In the genomic region with DNA sequence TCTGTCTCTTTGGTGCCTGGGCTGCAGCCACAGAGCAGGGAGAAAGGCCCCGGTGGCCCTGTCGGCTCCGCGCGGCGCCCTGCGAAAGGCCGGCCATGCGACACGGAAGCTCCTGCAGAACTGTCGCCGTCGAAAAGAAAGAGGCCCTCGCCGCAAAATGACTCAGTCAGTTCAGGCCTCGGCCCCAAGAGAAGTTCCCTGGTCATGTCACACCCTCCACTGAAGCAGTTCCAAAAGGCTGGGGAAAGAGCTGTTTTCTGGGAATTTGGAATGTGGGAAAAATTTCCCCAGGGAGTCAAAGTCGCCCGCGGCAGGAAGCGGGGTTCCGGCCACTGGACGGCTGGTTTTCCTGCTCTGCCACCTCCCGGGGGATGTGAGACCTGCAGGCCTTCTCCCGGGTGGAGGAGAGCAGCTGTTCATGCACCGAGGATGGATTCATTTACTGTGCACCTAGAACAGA, we compare ENCODE assay signal across 10 cellular contexts.
DNase-seq lines count a peak whose midpoint lies in the region; ATAC-seq, FAIRE-seq and TF ChIP-seq lines count a peak whose summit lies in the region.
"Had no signal": no experiment of that assay in that cellular context is flagged by ENCODE, and none has a peak within 500 bp of the region (broad histone marks: within the 10 kb centered on the region; RNA-seq: fewer than 3 reads in every experiment).

No MANE protein-coding gene starts in this region.

- H3K4me1 ChIP-seq in A549 (no peaks in the 10 kb centered on the region), mesendoderm (ENCODE audit: control insufficient read depth, low read depth, low read length) (no peaks in the 10 kb centered on the region)

- peaks cover 39% of the 10 kb centered on the region for H3K27me3 Mint-ChIP-seq in activated naive CD4-positive, alpha-beta T cell treated with anti-CD3 and anti-CD28 coated beads for 36 hours (ENCODE audit: low read depth)

- H3K4me1 Mint-ChIP-seq in activated naive CD4-positive, alpha-beta T cell treated with anti-CD3 and anti-CD28 coated beads for 36 hours (ENCODE audit: low read depth), result no peaks in the 10 kb centered on the region

- H2BK5ac ChIP-seq in mesendoderm (ENCODE audit: low read length), result no peak overlapping the region

- no peak for TF ChIP-seq EP300 in A549 (IDR thresholded peaks at IDR 0.05)

- H2AK5ac ChIP-seq in mesendoderm (ENCODE audit: low read length), result no peak overlapping the region

- intact Hi-C loops in activated naive CD4-positive, alpha-beta T cell treated with anti-CD3 and anti-CD28 coated beads for 36 hours (cut with micrococcal nuclease), result no loop called here

- ATAC-seq in A549, result peak in 1 of 2 experiments; percentile 81; a peak in 3 of 6 replicates

- no peaks in the 10 kb centered on the region for H3K79me2 ChIP-seq in mesendoderm (ENCODE audit: control insufficient read depth, insufficient read depth, low read length)

- no peaks in the 10 kb centered on the region for H3K36me3 Mint-ChIP-seq in activated naive CD4-positive, alpha-beta T cell treated with anti-CD3 and anti-CD28 coated beads for 36 hours (ENCODE audit: low read depth)
- H3K36me3 Mint-ChIP-seq: activated naive CD8-positive, alpha-beta T cell treated with anti-CD3 and anti-CD28 coated beads, Interleukin-2, amount 10 ng/mL, durations not matched to agents 7 days and 5 days had no signal

- H3K18ac ChIP-seq in mesendoderm (ENCODE audit: low read length), result no peak overlapping the region

- no peak overlapping the region for H3K4me3 Mint-ChIP-seq in activated naive CD4-positive, alpha-beta T cell treated with anti-CD3 and anti-CD28 coated beads for 36 hours
- H3K4me3 Mint-ChIP-seq: activated naive CD8-positive, alpha-beta T cell treated with anti-CD3 and anti-CD28 coated beads, Interleukin-2, amount 10 ng/mL, durations not matched to agents 7 days and 5 days had no signal

- POLR2A ChIA-PET in A549 (lab: Yijun Ruan, JAX), result no interaction called here

- H3K4me2 ChIP-seq in A549 (no peak overlapping the region), mesendoderm (ENCODE audit: low read length) (no peak overlapping the region)

- WGBS in A549 (ENCODE audit: missing lambda C conversion rate), result 65% methylated on average over 24 of the region's 25 CpGs
- WGBS in mesendoderm (ENCODE audit: extremely low coverage, insufficient coverage, low lambda C conversion rate), result no CpG with 5 or more reads among the region's 25 CpGs

- H3K27ac ChIP-seq in A549 (no peak overlapping the region), mesendoderm (ENCODE audit: low read depth, low read length) (no peak overlapping the region)

- TF ChIP-seq CTCF in A549 (IDR thresholded peaks at IDR 0.05) (0 out of 3 replicates have a peak, but pooled peaks have one; percentile 22), epithelial cell of esophagus (IDR thresholded peaks at IDR 0.05; ENCODE audit: insufficient read depth, low read depth, low read length, missing control alignments) (peak; percentile 60)

- H3K9ac ChIP-seq in mesendoderm (ENCODE audit: low read length), result no peak overlapping the region

- no peak overlapping the region for H4K5ac ChIP-seq in mesendoderm (ENCODE audit: low read length)

- H2BK15ac ChIP-seq in mesendoderm (replicated peaks; ENCODE audit: low read depth), result no peak overlapping the region

- TF ChIP-seq RAD21 in A549 (conservative IDR thresholded peaks at IDR 0.05 in 1 of 2, IDR thresholded peaks at IDR 0.05 in 1 of 2), result peak; percentile 37 to 44; a peak in 3 of 5 replicates

- no peak for FAIRE-seq in A549 (lab: Jason Lieb, UNC)

- peak in 1 of 2 experiments; percentile 57 for DNase-seq in A549 (ENCODE audit: low read depth in 1 of 2, low spot score in 1 of 2)
- peak; percentile 58 for DNase-seq in HT-29 (ENCODE audit: low spot score)
- peak; percentile 16 for DNase-seq in epithelial cell of esophagus (ENCODE audit: low read depth)
- peak; percentile 57 for DNase-seq in mesendoderm
- no peak for DNase-seq in activated naive CD4-positive, alpha-beta T cell treated with anti-CD3 and anti-CD28 coated beads for 36 hours
- DNase-seq in stimulated activated CD4-positive, alpha-beta T cell treated with anti-CD3 and anti-CD28 coated beads, Interleukin-12 subunit alpha, Interleukin-12 subunit beta, amount 100 ng/mL, for 4 hours, result no peak
- DNase-seq in DMS53 treated with DMSO at 0.1 percent for 48 hours (lab: John Stamatoyannopoulos, UW; ENCODE audit: unreplicated experiment), result no peak
- no peak for DNase-seq in NCI-H2196 (lab: John Stamatoyannopoulos, UW; ENCODE audit: unreplicated experiment)
- DNase-seq: activated naive CD8-positive, alpha-beta T cell treated with anti-CD3 and anti-CD28 coated beads, Interleukin-2, amount 10 ng/mL, durations not matched to agents 7 days and 5 days; NCI-H226 had no signal

- no peaks in the 10 kb centered on the region for H3K79me1 ChIP-seq in mesendoderm (ENCODE audit: low read length)

- no peak overlapping the region for H4K8ac ChIP-seq in mesendoderm (ENCODE audit: low read depth, low read length)

- no peak overlapping the region for H2BK120ac ChIP-seq in mesendoderm (ENCODE audit: low read depth, low read length)

- no peak overlapping the region for H3K4ac ChIP-seq in mesendoderm (ENCODE audit: low read depth, low read length)

- H3K27me3 ChIP-seq in mesendoderm (ENCODE audit: insufficient read depth, low read length, poor library complexity), result no peaks in the 10 kb centered on the region

- no peak overlapping the region for H3K56ac ChIP-seq in mesendoderm (ENCODE audit: low read length)

- H3K4me3 ChIP-seq in A549, result no peak overlapping the region
- H3K4me3 ChIP-seq in epithelial cell of esophagus (ENCODE audit: low read length), result no peak overlapping the region
- H3K4me3 ChIP-seq in mesendoderm (ENCODE audit: low read length), result no peak overlapping the region

- no peaks in the 10 kb centered on the region for H3K9me3 Mint-ChIP-seq in activated naive CD4-positive, alpha-beta T cell treated with anti-CD3 and anti-CD28 coated beads for 36 hours
- H3K9me3 Mint-ChIP-seq: activated naive CD8-positive, alpha-beta T cell treated with anti-CD3 and anti-CD28 coated beads, Interleukin-2, amount 10 ng/mL, durations not matched to agents 7 days and 5 days had no signal

- CTCF ChIA-PET in A549 (lab: Yijun Ruan, JAX), result interaction anchor here (0.8 to 4.5 kb wide), 12 partner anchors 9 to 903 kb away, joined by 3 to 31 read pairs (median 3); no protein-coding TSS in a partner anchor
- CTCF ChIA-PET in activated naive CD4-positive, alpha-beta T cell treated with anti-CD3 and anti-CD28 coated beads for 36 hours (lab: Charles Lee), result interaction anchor here (1.2 to 2.0 kb wide), 3 partner anchors 7 to 95 kb away, joined by 4 to 10 read pairs (median 8); no protein-coding TSS in a partner anchor

- no peak for TF ChIP-seq POLR2A in A549 (IDR thresholded peaks at IDR 0.05; ENCODE audit: low read length)

- no peak overlapping the region for H3K27ac Mint-ChIP-seq in activated naive CD4-positive, alpha-beta T cell treated with anti-CD3 and anti-CD28 coated beads for 36 hours
- H3K27ac Mint-ChIP-seq: activated naive CD8-positive, alpha-beta T cell treated with anti-CD3 and anti-CD28 coated beads, Interleukin-2, amount 10 ng/mL, durations not matched to agents 7 days and 5 days had no signal

- H3K36me3 ChIP-seq in mesendoderm (ENCODE audit: control insufficient read depth, insufficient read depth, low read length), result no peaks in the 10 kb centered on the region

- peaks cover 2% of the 10 kb centered on the region; the same call in 1 of the 3 replicates for H3K9me3 ChIP-seq in A549

- H3K23ac ChIP-seq in mesendoderm (ENCODE audit: low read length), result no peak overlapping the region

TF ChIP-seq in A549, 52 proteins besides CTCF, POLR2A, EP300 and RAD21:
- TF ChIP-seq ZFP36 (IDR thresholded peaks at IDR 0.05; ENCODE audit: borderline replicate concordance, partially characterized antibody), result no peak
- 0 out of 3 replicates have a peak, but pooled peaks have one; percentile 18 for TF ChIP-seq SMC3 (IDR thresholded peaks at IDR 0.05)

Comparison
In these comparisons a context has a peak if more than half of its experiments do, and no peak if none do; other contexts are left out.
1. DNase-seq: peak in HT-29 (single experiment), epithelial cell of esophagus (single experiment) and mesendoderm (single experiment); none in activated naive CD4-positive, alpha-beta T cell treated with anti-CD3 and anti-CD28 coated beads for 36 hours (single experiment), stimulated activated CD4-positive, alpha-beta T cell treated with anti-CD3 and anti-CD28 coated beads, Interleukin-12 subunit alpha, Interleukin-12 subunit beta, amount 100 ng/mL, for 4 hours (single experiment), DMS53 treated with DMSO at 0.1 percent for 48 hours (single experiment) and NCI-H2196 (single experiment).